9 cellular contexts compared by ENCODE assay signal in genomic region chr22:38312261-38312800, GRCh38. TPM values are rescaled to one million over a fixed set of nuclear protein-coding genes. Genes with fewer than 3 reads are reported as not detected.
DNase-seq lines count a peak whose midpoint lies in the region; ATAC-seq, FAIRE-seq and TF ChIP-seq lines count a peak whose summit lies in the region.
"Had no signal": no experiment of that assay in that cellular context is flagged by ENCODE, and none has a peak within 500 bp of the region (broad histone marks: within the 10 kb centered on the region; RNA-seq: fewer than 3 reads in every experiment).

No MANE protein-coding gene starts in this region.

- no peak for ATAC-seq in natural killer cell
- no peak for ATAC-seq in aorta (ENCODE audit: low FRiP score)

- H3K4me1 ChIP-seq in ACC112 (ENCODE audit: control insufficient read depth, insufficient read depth, low read length, unreplicated experiment) (peaks cover 53% of the 10 kb centered on the region), aorta (ENCODE audit: control insufficient read depth in 1 of 2, insufficient read depth in 2 of 2, low read length in 2 of 2) (peaks cover 0 to 2% of the 10 kb centered on the region in 2 donors)

- H3K27ac ChIP-seq in ACC112 (ENCODE audit: low read depth, low read length), result peak overlapping the region; percentile 98
- peak overlapping the region in 1 of 2 donors; percentile 49 for H3K27ac ChIP-seq in aorta (ENCODE audit: low read depth in 1 of 2, low read length in 2 of 2)

- H3K27me3 Mint-ChIP-seq in IgD-negative memory B cell (no peaks in the 10 kb centered on the region), chondrocyte (ENCODE audit: low read depth) (no peaks in the 10 kb centered on the region), natural killer cell (ENCODE audit: low read depth in 2 of 2) (no peaks in the 10 kb centered on the region)

- H3K36me3 ChIP-seq in ACC112 (ENCODE audit: insufficient read depth, low read length) (peaks cover 10% of the 10 kb centered on the region; the same call in 1 of the 2 replicates), aorta (ENCODE audit: control insufficient read depth in 1 of 2, insufficient read depth in 2 of 2, low read length in 1 of 2) (no peaks in the 10 kb centered on the region)

- H3K36me3 Mint-ChIP-seq in IgD-negative memory B cell, result no peaks in the 10 kb centered on the region
- H3K36me3 Mint-ChIP-seq in chondrocyte (ENCODE audit: low read depth), result peaks cover 8% of the 10 kb centered on the region
- H3K36me3 Mint-ChIP-seq in natural killer cell, result no peaks in the 10 kb centered on the region

- H3K9me3 Mint-ChIP-seq in IgD-negative memory B cell (no peaks in the 10 kb centered on the region), chondrocyte (ENCODE audit: low read depth) (no peaks in the 10 kb centered on the region), natural killer cell (no peaks in the 10 kb centered on the region)

- H2AFZ ChIP-seq in ACC112 (ENCODE audit: low read length, unreplicated experiment), result no peak overlapping the region

- peaks cover 50 to 65% (median 59%) of the 10 kb centered on the region in 3 donors for H3K4me1 Mint-ChIP-seq in IgD-negative memory B cell
- peaks cover 76% of the 10 kb centered on the region for H3K4me1 Mint-ChIP-seq in chondrocyte (ENCODE audit: low read depth)
- H3K4me1 Mint-ChIP-seq in natural killer cell, result peaks cover 55 to 77% of the 10 kb centered on the region in 2 donors

- peak overlapping the region; percentile 77 to 100 (median 94) for H3K27ac Mint-ChIP-seq in IgD-negative memory B cell
- H3K27ac Mint-ChIP-seq in chondrocyte (ENCODE audit: unreplicated experiment), result peak overlapping the region; percentile 70
- H3K27ac Mint-ChIP-seq in natural killer cell, result peak overlapping the region; percentile 47 to 60

- H3K4me3 ChIP-seq in ACC112 (ENCODE audit: low read depth, low read length) (peak overlapping the region; percentile 94), aorta (ENCODE audit: low read length in 2 of 2) (no peak overlapping the region)

- TF ChIP-seq CTCF in chondrocyte (IDR thresholded peaks at IDR 0.05), result no peak
- TF ChIP-seq CTCF in natural killer cell (IDR thresholded peaks at IDR 0.05), result no peak

- H3K79me2 ChIP-seq in ACC112 (ENCODE audit: control insufficient read depth, insufficient read depth, low read length, unreplicated experiment), result peaks cover 95% of the 10 kb centered on the region

- H3K9me3 ChIP-seq in aorta (ENCODE audit: control insufficient read depth, low read length), result no peaks in the 10 kb centered on the region

- no peak for FAIRE-seq in GM12891 (lab: Jason Lieb, UNC)

- H3K4me3 Mint-ChIP-seq in IgD-negative memory B cell, result peak overlapping the region in 1 of 4 donors; percentile 99
- H3K4me3 Mint-ChIP-seq in chondrocyte (ENCODE audit: unreplicated experiment), result no peak overlapping the region
- H3K4me3 Mint-ChIP-seq in natural killer cell, result no peak overlapping the region

- H3K27me3 ChIP-seq in ACC112 (ENCODE audit: insufficient read depth, low read length) (no peaks in the 10 kb centered on the region), aorta (ENCODE audit: control insufficient read depth in 1 of 2, insufficient read depth in 2 of 2, low read length in 1 of 2) (no peaks in the 10 kb centered on the region)

- intact Hi-C loops in natural killer cell (cut with micrococcal nuclease), result loop anchor here (10.0 kb wide), 1 partner anchor 108 kb away; the partner anchor contains the start of gene MAFF
- intact Hi-C loops in head of caudate nucleus (cut with DNase I), result no loop called here
- intact Hi-C loops in aorta (cut with DNase I), result loop anchor here in 1 of 2 donors (10.0 kb wide), 1 partner anchor 108 kb away; the partner anchor contains the start of gene MAFF

- no peak for TF ChIP-seq POLR2A in GM12891 (IDR thresholded peaks at IDR 0.05; ENCODE audit: low read depth, low read length)

- 85 to 92% methylated on average over 7 of the region's 7 CpGs for WGBS in aorta, 2 donors

- no peak for DNase-seq in chondrocyte (ENCODE audit: low spot score)
- DNase-seq in natural killer cell, result no peak
- no peak for DNase-seq in head of caudate nucleus
- DNase-seq in GM12891 (ENCODE audit: insufficient read length, low spot score), result no peak
- no peak for DNase-seq in SHP77 (lab: John Stamatoyannopoulos, UW)
- DNase-seq in aorta, result no peak
- DNase-seq: effector memory CD4-positive, alpha-beta T cell had no signal

TF ChIP-seq in GM12891, 5 proteins besides CTCF, POLR2A, EP300 and RAD21:
- TF ChIP-seq POU2F2 (IDR thresholded peaks at IDR 0.05; ENCODE audit: low read depth, low read length) (no peak), PAX5 (IDR thresholded peaks at IDR 0.05; ENCODE audit: insufficient read depth, low read length, severe bottlenecking) (no peak), POLR2AphosphoS5 (IDR thresholded peaks at IDR 0.05; ENCODE audit: low read depth, low read length) (no peak), TAF1 (IDR thresholded peaks at IDR 0.05; ENCODE audit: low read depth, low read length) (no peak), SPI1 (IDR thresholded peaks at IDR 0.05; ENCODE audit: low read depth, low read length) (no peak)

RNA-seq across cellular contexts. Expression of gene CSNK1E, which starts 4.9 kb away (rescaled TPM):
- 12.6 TPM for polyA plus RNA-seq in IgD-negative memory B cell
- total RNA-seq in chondrocyte, result 126 to 132 TPM (median 129 TPM) in 3 replicates
- 100 to 1,000 TPM; 126 to 178 (median 149) TPM for total RNA-seq in natural killer cell
- 37.4 TPM for polyA plus RNA-seq in GM12891 (2012; ENCODE audit: low read depth, missing spikeins)
- total RNA-seq in aorta, result 100 to 1,000 TPM; 144 to 167 TPM
- polyA plus RNA-seq in aorta, result 100 to 1,000 TPM in 1 of 2 donors, 10 to 100 TPM in 1; 37.4 to 160 TPM

RNA-seq across cellular contexts. Expression of gene TMEM184B, which starts 39.5 kb away (rescaled TPM):
- polyA plus RNA-seq in IgD-negative memory B cell, result 5.9 TPM
- total RNA-seq in chondrocyte, result 117 to 121 TPM (median 121 TPM) in 3 replicates
- 10 to 100 TPM; 58.1 to 72.5 (median 68.6) TPM for total RNA-seq in natural killer cell
- polyA plus RNA-seq in GM12891 (2012; ENCODE audit: low read depth, missing spikeins), result 5.5 TPM
- total RNA-seq in aorta, result 10 to 100 TPM; 96.3 to 96.9 TPM
- 10 to 100 TPM; 17.2 to 46.8 TPM for polyA plus RNA-seq in aorta
